Comparison of ENCODE assay signal across 8 cellular contexts in genomic region chr9:129884220-129885017, GRCh38. TPM values are rescaled to one million over a fixed set of nuclear protein-coding genes. Genes with fewer than 3 reads are reported as not detected.
DNase-seq lines count a peak whose midpoint lies in the region; ATAC-seq and TF ChIP-seq lines count a peak whose summit lies in the region.

No MANE protein-coding gene starts in this region.

- DNase-seq in HL-60 (ENCODE audit: low read depth in 1 of 2, low spot score in 1 of 2) = peak; percentile 89 to 96
- peak; percentile 90 for DNase-seq in NOMO-1 treated with dmso at 0.1 percent for 144 hours (lab: John Stamatoyannopoulos, UW; ENCODE audit: unreplicated experiment)
- peak; percentile 99 for DNase-seq in activated CD8-positive, alpha-beta memory T cell treated with anti-CD3 and anti-CD28 coated beads, Interleukin-2, amount 10 ng/mL, durations not matched to agents 7 days and 5 days
- peak; percentile 82 for DNase-seq in endothelial cell (ENCODE audit: low spot score)
- DNase-seq in stimulated activated CD8-positive, alpha-beta memory T cell treated with anti-CD3 and anti-CD28 coated beads, Interleukin-15, amount 100 ng/mL, for 48 hours (ENCODE audit: low read depth in 2 of 2) = peak; percentile 95 to 97

- CTCF ChIA-PET in activated CD8-positive, alpha-beta memory T cell treated with anti-CD3 and anti-CD28 coated beads, Interleukin-2, amount 10 ng/mL, durations not matched to agents 7 days and 5 days (lab: Charles Lee) = interaction anchor here (0.8 to 5.5 kb wide), 29 partner anchors 9 to 354 kb away, joined by 3 to 110 read pairs (median 4); partner anchors contain the start of genes C9orf78, GPR107 and USP20

- peaks cover 53 to 59% (median 56%) of the 10 kb centered on the region in 10 experiments for H3K4me1 ChIP-seq in BLaER1 treated with 17β-estradiol and CSF1 and Interleukin-3, amounts not matched to agents 10 nM and 100 nM
- peaks cover 47% of the 10 kb centered on the region for H3K4me1 ChIP-seq in mesodermal cell (ENCODE audit: control insufficient read depth, insufficient read depth, low read length, poor library complexity, severe bottlenecking)

- H3K4me3 ChIP-seq in BLaER1 treated with 17β-estradiol and CSF1 and Interleukin-3, amounts not matched to agents 10 nM and 100 nM = peak overlapping the region; percentile 46 to 64 (median 54)
- H3K4me3 ChIP-seq in HL-60 (replicated peaks; ENCODE audit: insufficient read depth, low read length) (peak overlapping the region; percentile 44), mesodermal cell (ENCODE audit: extremely low read depth, insufficient read depth, low read length, poor library complexity, severe bottlenecking) (no peak overlapping the region)

- H3K27me3 Mint-ChIP-seq in activated CD8-positive, alpha-beta memory T cell treated with anti-CD3 and anti-CD28 coated beads, Interleukin-2, amount 10 ng/mL, durations not matched to agents 7 days and 5 days = no peaks in the 10 kb centered on the region
- H3K27me3 Mint-ChIP-seq in endothelial cell (ENCODE audit: unreplicated experiment) = peaks cover 12% of the 10 kb centered on the region

- peak overlapping the region; percentile 87 to 99 (median 97) for H3K4me2 ChIP-seq in BLaER1 treated with 17β-estradiol and CSF1 and Interleukin-3, amounts not matched to agents 10 nM and 100 nM

- no peak for TF ChIP-seq CTCF in HL-60 (IDR thresholded peaks at IDR 0.05; ENCODE audit: insufficient read depth, low read length)
- no peak for TF ChIP-seq CTCF in endothelial cell (IDR thresholded peaks at IDR 0.05; ENCODE audit: unreplicated experiment)

- peak; percentile 41 for ATAC-seq in GM19395 (IDR thresholded peaks at IDR 0.05; ENCODE audit: unreplicated experiment)
- ATAC-seq in activated CD8-positive, alpha-beta memory T cell treated with anti-CD3 and anti-CD28 coated beads, Interleukin-2, amount 10 ng/mL, durations not matched to agents 7 days and 5 days = peak; percentile 63

- H3K27ac Mint-ChIP-seq in activated CD8-positive, alpha-beta memory T cell treated with anti-CD3 and anti-CD28 coated beads, Interleukin-2, amount 10 ng/mL, durations not matched to agents 7 days and 5 days = peak overlapping the region; percentile 98
- H3K27ac Mint-ChIP-seq in endothelial cell (ENCODE audit: unreplicated experiment) = peak overlapping the region; percentile 68

- H3K9me3 ChIP-seq in BLaER1 treated with 17β-estradiol and CSF1 and Interleukin-3, amounts not matched to agents 10 nM and 100 nM (replicated peaks in 1 of 11) = no peaks in the 10 kb centered on the region
- H3K9me3 ChIP-seq in mesodermal cell (ENCODE audit: control insufficient read depth, low read length) = no peaks in the 10 kb centered on the region

- peak overlapping the region; percentile 6 to 88 (median 83); a peak in 20 of 22 replicates for H3K27ac ChIP-seq in BLaER1 treated with 17β-estradiol and CSF1 and Interleukin-3, amounts not matched to agents 10 nM and 100 nM
- H3K27ac ChIP-seq in HL-60 (replicated peaks) = peak overlapping the region; percentile 94
- H3K27ac ChIP-seq in mesodermal cell (ENCODE audit: low read depth, low read length, severe bottlenecking) = peak overlapping the region; percentile 43

- H3K36me3 Mint-ChIP-seq in activated CD8-positive, alpha-beta memory T cell treated with anti-CD3 and anti-CD28 coated beads, Interleukin-2, amount 10 ng/mL, durations not matched to agents 7 days and 5 days = peaks cover 22% of the 10 kb centered on the region
- H3K36me3 Mint-ChIP-seq in endothelial cell (ENCODE audit: low read depth, unreplicated experiment) = peaks cover 19% of the 10 kb centered on the region

- H3K4me1 Mint-ChIP-seq in activated CD8-positive, alpha-beta memory T cell treated with anti-CD3 and anti-CD28 coated beads, Interleukin-2, amount 10 ng/mL, durations not matched to agents 7 days and 5 days = peaks cover 45% of the 10 kb centered on the region
- H3K4me1 Mint-ChIP-seq in endothelial cell (ENCODE audit: unreplicated experiment) = peaks cover 43% of the 10 kb centered on the region

- H3K9ac ChIP-seq in BLaER1 treated with 17β-estradiol and CSF1 and Interleukin-3, amounts not matched to agents 10 nM and 100 nM = peak overlapping the region; percentile 61 to 81 (median 73); a peak in 21 of 22 replicates

- H3K27me3 ChIP-seq in BLaER1 treated with 17β-estradiol and CSF1 and Interleukin-3, amounts not matched to agents 10 nM and 100 nM = no peaks in the 10 kb centered on the region
- no peaks in the 10 kb centered on the region for H3K27me3 ChIP-seq in HL-60 (ENCODE audit: insufficient read depth, poor library complexity, severe bottlenecking)

- peak overlapping the region; percentile 92 for H3K4me3 Mint-ChIP-seq in activated CD8-positive, alpha-beta memory T cell treated with anti-CD3 and anti-CD28 coated beads, Interleukin-2, amount 10 ng/mL, durations not matched to agents 7 days and 5 days
- H3K4me3 Mint-ChIP-seq in endothelial cell (ENCODE audit: unreplicated experiment) = peak overlapping the region; percentile 61

- H4K20me1 ChIP-seq in BLaER1 treated with 17β-estradiol and CSF1 and Interleukin-3, amounts not matched to agents 10 nM and 100 nM = no peaks in the 10 kb centered on the region; a peak in 1 of 22 replicates

- 20 to 25% methylated on average over 18 to 20 of the region's 24 CpGs for WGBS in mesodermal cell (ENCODE audit: insufficient coverage in 2 of 2), 2 experiments

- peaks cover 0 to 28% (median 0%) of the 10 kb centered on the region in 11 experiments; a peak in 17 of 22 replicates for H3K36me3 ChIP-seq in BLaER1 treated with 17β-estradiol and CSF1 and Interleukin-3, amounts not matched to agents 10 nM and 100 nM
- peaks cover 33% of the 10 kb centered on the region for H3K36me3 ChIP-seq in mesodermal cell (ENCODE audit: control insufficient read depth, insufficient read depth, low read length)

- H3K9me3 Mint-ChIP-seq in activated CD8-positive, alpha-beta memory T cell treated with anti-CD3 and anti-CD28 coated beads, Interleukin-2, amount 10 ng/mL, durations not matched to agents 7 days and 5 days (ENCODE audit: low read depth) = no peaks in the 10 kb centered on the region
- H3K9me3 Mint-ChIP-seq in endothelial cell (ENCODE audit: unreplicated experiment) = no peaks in the 10 kb centered on the region

RNA-seq across cellular contexts. Expression of gene USP20, which starts 49.2 kb away (rescaled TPM):
- total RNA-seq in activated CD8-positive, alpha-beta memory T cell treated with anti-CD3 and anti-CD28 coated beads, Interleukin-2, amount 10 ng/mL, durations not matched to agents 7 days and 5 days = 100 to 1,000 TPM; 114 to 155 TPM
- 21.7 TPM for total RNA-seq in endothelial cell (ENCODE audit: unreplicated experiment)
- 19.9 TPM for polyA plus RNA-seq in mesodermal cell (2013, experiment 1 of 2)
- polyA plus RNA-seq in mesodermal cell (2013, experiment 2 of 2) = 15.3 TPM

RNA-seq across cellular contexts. Expression of gene C9orf78, which starts 49.3 kb away (rescaled TPM):
- total RNA-seq in activated CD8-positive, alpha-beta memory T cell treated with anti-CD3 and anti-CD28 coated beads, Interleukin-2, amount 10 ng/mL, durations not matched to agents 7 days and 5 days = 10 to 100 TPM; 77.7 to 90.2 TPM
- total RNA-seq in endothelial cell (ENCODE audit: unreplicated experiment) = 29.1 TPM
- polyA plus RNA-seq in mesodermal cell (2013, experiment 1 of 2) = 39.7 TPM
- 39.9 TPM for polyA plus RNA-seq in mesodermal cell (2013, experiment 2 of 2)

Comparison
In these comparisons a context has a peak if more than half of its experiments do, and no peak if none do; other contexts are left out.
1. H3K27ac ChIP-seq: peak in every context shown above with its lines; median percentile 94 in HL-60; 83 in BLaER1 treated with 17β-estradiol and CSF1 and Interleukin-3, amounts not matched to agents 10 nM and 100 nM; 43 in mesodermal cell.